18 cellular contexts compared by ENCODE assay signal in genomic region chr10:102639527-102639926, GRCh38.
"Had no signal": no experiment of that assay in that cellular context is flagged by ENCODE, and none has a peak within 500 bp of the region (broad histone marks: within the 10 kb centered on the region; RNA-seq: fewer than 3 reads in every experiment).

No MANE protein-coding gene starts in this region.

- H3K36me3 ChIP-seq: ascending aorta, left lung, stomach, upper lobe of left lung had no signal

- H3K27me3 Mint-ChIP-seq: activated CD4-positive, alpha-beta T cell treated with anti-CD3 and anti-CD28 coated beads, Interleukin-2, amount 10 ng/mL, durations not matched to agents 24 days and 14 days; activated CD8-positive, alpha-beta T cell treated with anti-CD3 and anti-CD28 coated beads for 36 hours; activated T-cell treated with anti-CD3 and anti-CD28 coated beads, Interleukin-2, amount 50 U/mL, for 24 hours had no signal

- H3K36me3 Mint-ChIP-seq: activated naive CD4-positive, alpha-beta T cell treated with anti-CD3 and anti-CD28 coated beads, Interleukin-2, amount 10 ng/mL, durations not matched to agents 7 days and 5 days had no signal

- H3K27ac Mint-ChIP-seq: activated CD4-positive, alpha-beta T cell treated with anti-CD3 and anti-CD28 coated beads, Interleukin-2, amount 10 ng/mL, durations not matched to agents 24 days and 14 days; activated CD8-positive, alpha-beta T cell treated with anti-CD3 and anti-CD28 coated beads for 36 hours; activated naive CD4-positive, alpha-beta T cell treated with anti-CD3 and anti-CD28 coated beads, Interleukin-2, amount 10 ng/mL, durations not matched to agents 7 days and 5 days; activated T-cell treated with anti-CD3 and anti-CD28 coated beads, Interleukin-2, amount 50 U/mL, for 24 hours had no signal

- H3K27ac ChIP-seq: left lung, psoas muscle, skin epidermis, stomach, upper lobe of left lung had no signal

- H3K27me3 ChIP-seq: ascending aorta, left lung, stomach, upper lobe of left lung had no signal

- H3K4me3 Mint-ChIP-seq: activated CD4-positive, alpha-beta T cell treated with anti-CD3 and anti-CD28 coated beads, Interleukin-2, amount 10 ng/mL, durations not matched to agents 24 days and 14 days; activated CD8-positive, alpha-beta T cell treated with anti-CD3 and anti-CD28 coated beads for 36 hours; activated naive CD4-positive, alpha-beta T cell treated with anti-CD3 and anti-CD28 coated beads, Interleukin-2, amount 10 ng/mL, durations not matched to agents 7 days and 5 days; activated T-cell treated with anti-CD3 and anti-CD28 coated beads, Interleukin-2, amount 50 U/mL, for 24 hours had no signal

- H3K9me3 ChIP-seq: ascending aorta, left lung, psoas muscle, stomach, upper lobe of left lung had no signal

- H3K9me3 Mint-ChIP-seq: activated CD4-positive, alpha-beta T cell treated with anti-CD3 and anti-CD28 coated beads, Interleukin-2, amount 10 ng/mL, durations not matched to agents 24 days and 14 days; activated CD8-positive, alpha-beta T cell treated with anti-CD3 and anti-CD28 coated beads for 36 hours; activated naive CD4-positive, alpha-beta T cell treated with anti-CD3 and anti-CD28 coated beads, Interleukin-2, amount 10 ng/mL, durations not matched to agents 7 days and 5 days; activated T-cell treated with anti-CD3 and anti-CD28 coated beads, Interleukin-2, amount 50 U/mL, for 24 hours had no signal

- ATAC-seq: activated CD8-positive, alpha-beta T cell treated with anti-CD3 and anti-CD28 coated beads for 36 hours; left lung; psoas muscle; right cardiac atrium had no signal

- DNase-seq: activated CD4-positive, alpha-beta T cell treated with anti-CD3 and anti-CD28 coated beads, Interleukin-2, amount 10 ng/mL, durations not matched to agents 24 days and 14 days; activated CD4-positive, CD25-positive, alpha-beta regulatory T cell; activated CD8-positive, alpha-beta T cell treated with anti-CD3 and anti-CD28 coated beads for 36 hours; activated naive CD4-positive, alpha-beta T cell treated with anti-CD3 and anti-CD28 coated beads, Interleukin-2, amount 10 ng/mL, durations not matched to agents 7 days and 5 days; activated T-cell treated with anti-CD3 and anti-CD28 coated beads, Interleukin-2, amount 50 U/mL, for 24 hours; cerebellar nuclear complex; cortex of kidney; hypothalamus; left lung; mammary epithelial cell; stimulated activated CD4-positive, alpha-beta T cell treated with anti-CD3 and anti-CD28 coated beads, Interleukin-15, amount 100 ng/mL, for 24 hours; stimulated activated CD4-positive, alpha-beta T cell treated with anti-CD3 and anti-CD28 coated beads, Interleukin-2, amount 100 ng/mL, for 48 hours; stomach; upper lobe of left lung had no signal

- H3K4me3 ChIP-seq: ascending aorta, left lung, psoas muscle, skin epidermis, stomach, upper lobe of left lung had no signal
